Comparison of ENCODE assay signal across 1 cellular context in the genomic region with DNA sequence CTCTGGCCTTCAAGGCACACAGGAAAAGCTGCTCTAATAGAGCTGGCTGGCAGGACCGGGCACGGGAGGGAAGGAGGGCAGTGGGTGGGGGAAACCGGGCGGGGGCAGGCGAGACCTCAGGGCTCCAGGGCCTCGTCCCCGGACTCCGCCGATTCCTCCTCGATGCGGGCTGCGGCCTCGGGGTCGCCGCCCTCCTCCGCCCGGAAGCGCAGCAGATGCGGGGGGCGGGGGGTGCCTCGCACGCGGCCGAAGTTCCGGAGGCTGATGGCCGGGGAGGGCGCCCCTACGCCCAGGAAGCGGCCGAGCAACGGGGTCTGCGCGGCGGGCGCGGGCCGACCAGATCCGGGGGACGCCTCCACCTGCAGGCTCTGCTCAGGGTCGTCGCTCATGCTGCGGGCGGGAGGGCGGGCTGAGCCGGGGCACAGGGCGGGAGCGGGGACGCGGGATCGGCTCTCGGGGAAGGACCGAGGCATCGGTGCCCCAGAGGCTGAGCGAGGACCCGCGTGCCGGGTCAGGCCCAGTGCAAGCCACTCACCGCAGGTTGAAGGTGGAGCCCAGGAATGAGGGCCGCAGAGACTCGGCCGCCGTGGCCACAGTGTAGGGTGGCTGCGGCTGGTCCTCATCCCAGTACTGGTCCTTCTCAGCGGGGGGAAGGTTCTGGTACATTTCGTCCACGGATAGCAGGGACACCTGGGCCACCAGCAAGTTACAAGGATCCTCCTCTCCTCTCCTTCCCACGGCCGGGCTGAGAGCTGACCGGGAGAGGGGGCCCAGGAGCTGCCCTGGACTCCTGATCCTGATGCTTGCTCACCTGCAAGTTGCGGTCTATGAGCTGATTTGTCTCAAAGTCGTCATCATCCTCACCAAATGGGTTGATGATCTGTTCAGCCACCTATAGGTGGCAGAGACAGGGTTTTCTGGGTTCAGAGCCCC.
TF ChIP-seq lines count a peak whose summit lies in the region.

No MANE protein-coding gene starts in this region.

TF ChIP-seq in H1, 55 proteins besides CTCF, POLR2A, EP300 and RAD21:
- TF ChIP-seq CHD2 (IDR thresholded peaks at IDR 0.05; ENCODE audit: low read length) = no peak
- TF ChIP-seq SIX5 (IDR thresholded peaks at IDR 0.05; ENCODE audit: low read depth, low read length) = no peak
- TF ChIP-seq TCF12 (IDR thresholded peaks at IDR 0.05; ENCODE audit: low read depth, low read length) = no peak
- TF ChIP-seq RXRA (IDR thresholded peaks at IDR 0.05; ENCODE audit: insufficient read depth, low read depth, low read length) = no peak
- TF ChIP-seq, protein P1, sequence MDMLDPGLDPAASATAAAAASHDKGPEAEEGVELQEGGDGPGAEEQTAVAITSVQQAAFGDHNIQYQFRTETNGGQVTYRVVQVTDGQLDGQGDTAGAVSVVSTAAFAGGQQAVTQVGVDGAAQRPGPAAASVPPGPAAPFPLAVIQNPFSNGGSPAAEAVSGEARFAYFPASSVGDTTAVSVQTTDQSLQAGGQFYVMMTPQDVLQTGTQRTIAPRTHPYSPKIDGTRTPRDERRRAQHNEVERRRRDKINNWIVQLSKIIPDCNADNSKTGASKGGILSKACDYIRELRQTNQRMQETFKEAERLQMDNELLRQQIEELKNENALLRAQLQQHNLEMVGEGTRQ (IDR thresholded peaks at IDR 0.05; ENCODE audit: low read length) = no peak
- no peak for TF ChIP-seq SP1 (IDR thresholded peaks at IDR 0.05; ENCODE audit: low read depth, low read length)
- 0 out of 2 replicates have a peak, but pooled peaks have one; percentile 34 for TF ChIP-seq TAF1 (IDR thresholded peaks at IDR 0.05; ENCODE audit: low read depth, low read length)
- TF ChIP-seq NANOG (IDR thresholded peaks at IDR 0.05; ENCODE audit: insufficient read depth, low read depth, low read length, poor library complexity, severe bottlenecking) = no peak
- TF ChIP-seq TEAD4 (IDR thresholded peaks at IDR 0.05; ENCODE audit: low read depth, low read length) = no peak
- no peak for TF ChIP-seq BACH1 (IDR thresholded peaks at IDR 0.05; ENCODE audit: low read length)
- peak; percentile 22 for TF ChIP-seq ASH2L (IDR thresholded peaks at IDR 0.05; ENCODE audit: low read length)
- peak; percentile 41; the same call in 1 of the 2 replicates for TF ChIP-seq PHF8 (conservative IDR thresholded peaks at IDR 0.05; ENCODE audit: low read depth, low read length)
- TF ChIP-seq JUND (IDR thresholded peaks at IDR 0.05; ENCODE audit: low read length) = no peak
- no peak for TF ChIP-seq GTF2F1 (IDR thresholded peaks at IDR 0.05; ENCODE audit: borderline replicate concordance, low read depth, low read length)
- peak; percentile 8; the same call in 1 of the 2 replicates for TF ChIP-seq TBP (IDR thresholded peaks at IDR 0.05; ENCODE audit: low read depth, low read length)
- TF ChIP-seq BCL11A (IDR thresholded peaks at IDR 0.05; ENCODE audit: low read depth in 2 of 2, low read length in 2 of 2) = no peak
- TF ChIP-seq BRCA1 (IDR thresholded peaks at IDR 0.05; ENCODE audit: low read depth, low read length) = no peak
- no peak for TF ChIP-seq ZNF274 (IDR thresholded peaks at IDR 0.05; ENCODE audit: borderline replicate concordance, extremely low read depth, low read length)
- TF ChIP-seq YY1 (IDR thresholded peaks at IDR 0.05; ENCODE audit: low read depth, low read length) = 0 out of 2 replicates have a peak, but pooled peaks have one; percentile 6
- no peak for TF ChIP-seq CEBPB (IDR thresholded peaks at IDR 0.05; ENCODE audit: low read depth, low read length)
- TF ChIP-seq SP2 (IDR thresholded peaks at IDR 0.05; ENCODE audit: low read length) = no peak
- TF ChIP-seq SAP30 (IDR thresholded peaks at IDR 0.05; ENCODE audit: insufficient read depth, insufficient replicate concordance, low read length) = no peak
- no peak for TF ChIP-seq SIN3A (conservative IDR thresholded peaks at IDR 0.05 in 1 of 2, IDR thresholded peaks at IDR 0.05 in 1 of 2; ENCODE audit: low read depth in 1 of 2, low read length in 2 of 2)
- TF ChIP-seq, protein P2, sequence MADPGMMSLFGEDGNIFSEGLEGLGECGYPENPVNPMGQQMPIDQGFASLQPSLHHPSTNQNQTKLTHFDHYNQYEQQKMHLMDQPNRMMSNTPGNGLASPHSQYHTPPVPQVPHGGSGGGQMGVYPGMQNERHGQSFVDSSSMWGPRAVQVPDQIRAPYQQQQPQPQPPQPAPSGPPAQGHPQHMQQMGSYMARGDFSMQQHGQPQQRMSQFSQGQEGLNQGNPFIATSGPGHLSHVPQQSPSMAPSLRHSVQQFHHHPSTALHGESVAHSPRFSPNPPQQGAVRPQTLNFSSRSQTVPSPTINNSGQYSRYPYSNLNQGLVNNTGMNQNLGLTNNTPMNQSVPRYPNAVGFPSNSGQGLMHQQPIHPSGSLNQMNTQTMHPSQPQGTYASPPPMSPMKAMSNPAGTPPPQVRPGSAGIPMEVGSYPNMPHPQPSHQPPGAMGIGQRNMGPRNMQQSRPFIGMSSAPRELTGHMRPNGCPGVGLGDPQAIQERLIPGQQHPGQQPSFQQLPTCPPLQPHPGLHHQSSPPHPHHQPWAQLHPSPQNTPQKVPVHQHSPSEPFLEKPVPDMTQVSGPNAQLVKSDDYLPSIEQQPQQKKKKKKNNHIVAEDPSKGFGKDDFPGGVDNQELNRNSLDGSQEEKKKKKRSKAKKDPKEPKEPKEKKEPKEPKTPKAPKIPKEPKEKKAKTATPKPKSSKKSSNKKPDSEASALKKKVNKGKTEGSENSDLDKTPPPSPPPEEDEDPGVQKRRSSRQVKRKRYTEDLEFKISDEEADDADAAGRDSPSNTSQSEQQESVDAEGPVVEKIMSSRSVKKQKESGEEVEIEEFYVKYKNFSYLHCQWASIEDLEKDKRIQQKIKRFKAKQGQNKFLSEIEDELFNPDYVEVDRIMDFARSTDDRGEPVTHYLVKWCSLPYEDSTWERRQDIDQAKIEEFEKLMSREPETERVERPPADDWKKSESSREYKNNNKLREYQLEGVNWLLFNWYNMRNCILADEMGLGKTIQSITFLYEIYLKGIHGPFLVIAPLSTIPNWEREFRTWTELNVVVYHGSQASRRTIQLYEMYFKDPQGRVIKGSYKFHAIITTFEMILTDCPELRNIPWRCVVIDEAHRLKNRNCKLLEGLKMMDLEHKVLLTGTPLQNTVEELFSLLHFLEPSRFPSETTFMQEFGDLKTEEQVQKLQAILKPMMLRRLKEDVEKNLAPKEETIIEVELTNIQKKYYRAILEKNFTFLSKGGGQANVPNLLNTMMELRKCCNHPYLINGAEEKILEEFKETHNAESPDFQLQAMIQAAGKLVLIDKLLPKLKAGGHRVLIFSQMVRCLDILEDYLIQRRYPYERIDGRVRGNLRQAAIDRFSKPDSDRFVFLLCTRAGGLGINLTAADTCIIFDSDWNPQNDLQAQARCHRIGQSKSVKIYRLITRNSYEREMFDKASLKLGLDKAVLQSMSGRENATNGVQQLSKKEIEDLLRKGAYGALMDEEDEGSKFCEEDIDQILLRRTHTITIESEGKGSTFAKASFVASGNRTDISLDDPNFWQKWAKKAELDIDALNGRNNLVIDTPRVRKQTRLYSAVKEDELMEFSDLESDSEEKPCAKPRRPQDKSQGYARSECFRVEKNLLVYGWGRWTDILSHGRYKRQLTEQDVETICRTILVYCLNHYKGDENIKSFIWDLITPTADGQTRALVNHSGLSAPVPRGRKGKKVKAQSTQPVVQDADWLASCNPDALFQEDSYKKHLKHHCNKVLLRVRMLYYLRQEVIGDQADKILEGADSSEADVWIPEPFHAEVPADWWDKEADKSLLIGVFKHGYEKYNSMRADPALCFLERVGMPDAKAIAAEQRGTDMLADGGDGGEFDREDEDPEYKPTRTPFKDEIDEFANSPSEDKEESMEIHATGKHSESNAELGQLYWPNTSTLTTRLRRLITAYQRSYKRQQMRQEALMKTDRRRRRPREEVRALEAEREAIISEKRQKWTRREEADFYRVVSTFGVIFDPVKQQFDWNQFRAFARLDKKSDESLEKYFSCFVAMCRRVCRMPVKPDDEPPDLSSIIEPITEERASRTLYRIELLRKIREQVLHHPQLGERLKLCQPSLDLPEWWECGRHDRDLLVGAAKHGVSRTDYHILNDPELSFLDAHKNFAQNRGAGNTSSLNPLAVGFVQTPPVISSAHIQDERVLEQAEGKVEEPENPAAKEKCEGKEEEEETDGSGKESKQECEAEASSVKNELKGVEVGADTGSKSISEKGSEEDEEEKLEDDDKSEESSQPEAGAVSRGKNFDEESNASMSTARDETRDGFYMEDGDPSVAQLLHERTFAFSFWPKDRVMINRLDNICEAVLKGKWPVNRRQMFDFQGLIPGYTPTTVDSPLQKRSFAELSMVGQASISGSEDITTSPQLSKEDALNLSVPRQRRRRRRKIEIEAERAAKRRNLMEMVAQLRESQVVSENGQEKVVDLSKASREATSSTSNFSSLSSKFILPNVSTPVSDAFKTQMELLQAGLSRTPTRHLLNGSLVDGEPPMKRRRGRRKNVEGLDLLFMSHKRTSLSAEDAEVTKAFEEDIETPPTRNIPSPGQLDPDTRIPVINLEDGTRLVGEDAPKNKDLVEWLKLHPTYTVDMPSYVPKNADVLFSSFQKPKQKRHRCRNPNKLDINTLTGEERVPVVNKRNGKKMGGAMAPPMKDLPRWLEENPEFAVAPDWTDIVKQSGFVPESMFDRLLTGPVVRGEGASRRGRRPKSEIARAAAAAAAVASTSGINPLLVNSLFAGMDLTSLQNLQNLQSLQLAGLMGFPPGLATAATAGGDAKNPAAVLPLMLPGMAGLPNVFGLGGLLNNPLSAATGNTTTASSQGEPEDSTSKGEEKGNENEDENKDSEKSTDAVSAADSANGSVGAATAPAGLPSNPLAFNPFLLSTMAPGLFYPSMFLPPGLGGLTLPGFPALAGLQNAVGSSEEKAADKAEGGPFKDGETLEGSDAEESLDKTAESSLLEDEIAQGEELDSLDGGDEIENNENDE (IDR thresholded peaks at IDR 0.05; ENCODE audit: insufficient replicate concordance, low read length) = no peak
- no peak for TF ChIP-seq RBBP5 (IDR thresholded peaks at IDR 0.05; ENCODE audit: borderline replicate concordance, low read depth, low read length)
- no peak for TF ChIP-seq KDM1A (IDR thresholded peaks at IDR 0.05; ENCODE audit: borderline replicate concordance, low read length)
- no peak for TF ChIP-seq RNF2 (IDR thresholded peaks at IDR 0.05; ENCODE audit: borderline replicate concordance, low read depth, low read length, missing control alignments, poor library complexity, severe bottlenecking)
- TF ChIP-seq POLR2AphosphoS5 (IDR thresholded peaks at IDR 0.05; ENCODE audit: low read depth, low read length) = no peak
- no peak for TF ChIP-seq HDAC6 (IDR thresholded peaks at IDR 0.05; ENCODE audit: low read depth, low read length)
- TF ChIP-seq, protein P3, sequence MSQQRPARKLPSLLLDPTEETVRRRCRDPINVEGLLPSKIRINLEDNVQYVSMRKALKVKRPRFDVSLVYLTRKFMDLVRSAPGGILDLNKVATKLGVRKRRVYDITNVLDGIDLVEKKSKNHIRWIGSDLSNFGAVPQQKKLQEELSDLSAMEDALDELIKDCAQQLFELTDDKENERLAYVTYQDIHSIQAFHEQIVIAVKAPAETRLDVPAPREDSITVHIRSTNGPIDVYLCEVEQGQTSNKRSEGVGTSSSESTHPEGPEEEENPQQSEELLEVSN (IDR thresholded peaks at IDR 0.05) = peak; percentile 85
- TF ChIP-seq HDAC2 (IDR thresholded peaks at IDR 0.05; ENCODE audit: borderline replicate concordance in 1 of 2, low read depth in 2 of 2, low read length in 2 of 2) = no peak
- TF ChIP-seq KDM5A (IDR thresholded peaks at IDR 0.05; ENCODE audit: low read length) = no peak
- TF ChIP-seq, protein P4, sequence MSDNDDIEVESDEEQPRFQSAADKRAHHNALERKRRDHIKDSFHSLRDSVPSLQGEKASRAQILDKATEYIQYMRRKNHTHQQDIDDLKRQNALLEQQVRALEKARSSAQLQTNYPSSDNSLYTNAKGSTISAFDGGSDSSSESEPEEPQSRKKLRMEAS (IDR thresholded peaks at IDR 0.05) = peak; percentile 88
- TF ChIP-seq POU5F1 (IDR thresholded peaks at IDR 0.05; ENCODE audit: low read depth, low read length) = no peak
- TF ChIP-seq GABPA (IDR thresholded peaks at IDR 0.05; ENCODE audit: borderline replicate concordance, insufficient read depth, low read length) = no peak; the same call in 1 of the 2 replicates
- TF ChIP-seq SUZ12 (IDR thresholded peaks at IDR 0.05; ENCODE audit: low read length) = no peak
- peak; percentile 12 for TF ChIP-seq EZH2 (IDR thresholded peaks at IDR 0.05; ENCODE audit: low read depth, low read length, severe bottlenecking)
- no peak for TF ChIP-seq EGR1 (IDR thresholded peaks at IDR 0.05; ENCODE audit: borderline replicate concordance, low read depth, low read length)
- no peak for TF ChIP-seq CTBP2 (IDR thresholded peaks at IDR 0.05; ENCODE audit: borderline replicate concordance, insufficient read depth, insufficient read length, low read length)
- no peak for TF ChIP-seq SIRT6 (IDR thresholded peaks at IDR 0.05; ENCODE audit: low read length)
- TF ChIP-seq NRF1 (IDR thresholded peaks at IDR 0.05; ENCODE audit: low read depth, low read length) = no peak
- TF ChIP-seq, protein P5, sequence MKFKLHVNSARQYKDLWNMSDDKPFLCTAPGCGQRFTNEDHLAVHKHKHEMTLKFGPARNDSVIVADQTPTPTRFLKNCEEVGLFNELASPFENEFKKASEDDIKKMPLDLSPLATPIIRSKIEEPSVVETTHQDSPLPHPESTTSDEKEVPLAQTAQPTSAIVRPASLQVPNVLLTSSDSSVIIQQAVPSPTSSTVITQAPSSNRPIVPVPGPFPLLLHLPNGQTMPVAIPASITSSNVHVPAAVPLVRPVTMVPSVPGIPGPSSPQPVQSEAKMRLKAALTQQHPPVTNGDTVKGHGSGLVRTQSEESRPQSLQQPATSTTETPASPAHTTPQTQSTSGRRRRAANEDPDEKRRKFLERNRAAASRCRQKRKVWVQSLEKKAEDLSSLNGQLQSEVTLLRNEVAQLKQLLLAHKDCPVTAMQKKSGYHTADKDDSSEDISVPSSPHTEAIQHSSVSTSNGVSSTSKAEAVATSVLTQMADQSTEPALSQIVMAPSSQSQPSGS (IDR thresholded peaks at IDR 0.05; ENCODE audit: low read length) = no peak
- TF ChIP-seq CBX8 (IDR thresholded peaks at IDR 0.05; ENCODE audit: borderline replicate concordance, low read depth, low read length) = no peak
- TF ChIP-seq SP4 (IDR thresholded peaks at IDR 0.05; ENCODE audit: low read length) = no peak
- TF ChIP-seq CHD1 (IDR thresholded peaks at IDR 0.05; ENCODE audit: low read depth, low read length) = no peak
- no peak for TF ChIP-seq SRF (IDR thresholded peaks at IDR 0.05; ENCODE audit: low read depth, low read length)
- no peak for TF ChIP-seq KDM4A (IDR thresholded peaks at IDR 0.05; ENCODE audit: low read depth, low read length, severe bottlenecking)
- no peak for TF ChIP-seq RFX5 (IDR thresholded peaks at IDR 0.05; ENCODE audit: borderline replicate concordance, low read depth, low read length)
- no peak for TF ChIP-seq CREB1 (IDR thresholded peaks at IDR 0.05)
- TF ChIP-seq JUN (IDR thresholded peaks at IDR 0.05; ENCODE audit: low read depth, low read length) = no peak
- TF ChIP-seq, protein P6, sequence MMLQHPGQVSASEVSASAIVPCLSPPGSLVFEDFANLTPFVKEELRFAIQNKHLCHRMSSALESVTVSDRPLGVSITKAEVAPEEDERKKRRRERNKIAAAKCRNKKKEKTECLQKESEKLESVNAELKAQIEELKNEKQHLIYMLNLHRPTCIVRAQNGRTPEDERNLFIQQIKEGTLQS (IDR thresholded peaks at IDR 0.05; ENCODE audit: insufficient read depth, low read depth, low read length) = no peak
- no peak for TF ChIP-seq CBX5 (IDR thresholded peaks at IDR 0.05; ENCODE audit: low read depth, low read length)
- TF ChIP-seq TAF7 (optimal IDR thresholded peaks at IDR 0.05; ENCODE audit: borderline replicate concordance, low read depth, low read length) = no peak
- TF ChIP-seq MAFK (IDR thresholded peaks at IDR 0.05; ENCODE audit: low read depth, low read length) = no peak
- no peak for TF ChIP-seq FOSL1 (IDR thresholded peaks at IDR 0.05; ENCODE audit: insufficient read depth, low read depth, low read length)
